In genomic region chr9:18720691-18721090, GRCh38 we compare ENCODE assay signal across 32 cellular contexts.
DNase-seq lines count a peak whose midpoint lies in the region; ATAC-seq, FAIRE-seq and TF ChIP-seq lines count a peak whose summit lies in the region.
"Had no signal": no experiment of that assay in that cellular context is flagged by ENCODE, and none has a peak within 500 bp of the region (broad histone marks: within the 10 kb centered on the region; RNA-seq: fewer than 3 reads in every experiment).

No MANE protein-coding gene starts in this region.

- H3K36me3 ChIP-seq in PC-3 (ENCODE audit: low read depth, low read length) = no peaks in the 10 kb centered on the region
- H3K36me3 ChIP-seq: left ventricle myocardium inferior, SJCRH30, uterus had no signal

- no peaks in the 10 kb centered on the region for H3F3A ChIP-seq in PC-3 (ENCODE audit: low read length, unreplicated experiment)

- H3K9me3 Mint-ChIP-seq in activated CD8-positive, alpha-beta memory T cell treated with anti-CD3 and anti-CD28 coated beads, Interleukin-2, amount 10 ng/mL, durations not matched to agents 7 days and 5 days (ENCODE audit: low read depth) = no peaks in the 10 kb centered on the region
- H3K9me3 Mint-ChIP-seq: activated naive CD4-positive, alpha-beta T cell treated with anti-CD3 and anti-CD28 coated beads, Interleukin-2, amount 50 U/mL, for 24 hours; HFFc6; mesothelial cell of epicardium; stimulated activated memory B cell treated with anti-CD40 and anti-IgM and Interleukin-4, amounts not matched to agents 10 μg/mL and 1 μg/mL and 100 μg/mL, for 72 hours; T-helper 1 cell treated with Interleukin-12 subunit alpha and Interleukin-12 subunit beta and Interleukin-4 antibody, amounts not matched to agents 30 μg/mL and 1 μg/mL, for 36 hours had no signal

- BruUV-seq in PC-3 (replicated peaks; lab: Mats Ljungman, UMichigan) = no TSS peak

- H3K27me3 Mint-ChIP-seq in activated CD8-positive, alpha-beta memory T cell treated with anti-CD3 and anti-CD28 coated beads, Interleukin-2, amount 10 ng/mL, durations not matched to agents 7 days and 5 days = no peaks in the 10 kb centered on the region
- H3K27me3 Mint-ChIP-seq: activated naive CD4-positive, alpha-beta T cell treated with anti-CD3 and anti-CD28 coated beads, Interleukin-2, amount 50 U/mL, for 24 hours; stimulated activated memory B cell treated with anti-CD40 and anti-IgM and Interleukin-4, amounts not matched to agents 10 μg/mL and 1 μg/mL and 100 μg/mL, for 72 hours had no signal

- DNase-seq in EL (peak; percentile 19), PC-3 (peak; percentile 19), fibroblast of mammary gland (ENCODE audit: low read depth) (peak; percentile 62), renal cortical epithelial cell (ENCODE audit: low read depth) (peak; percentile 70), H4 (ENCODE audit: low spot score) (no peak), GM12892 (ENCODE audit: insufficient read length) (no peak), NCI-H2081 (lab: John Stamatoyannopoulos, UW) (no peak)
- DNase-seq in activated CD8-positive, alpha-beta memory T cell treated with anti-CD3 and anti-CD28 coated beads, Interleukin-2, amount 10 ng/mL, durations not matched to agents 7 days and 5 days = no peak
- DNase-seq: ACHN; activated CD4-positive, alpha-beta T cell treated with anti-CD3 and anti-CD28 coated beads, Interleukin-2, amount 50 U/mL, for 1 hour; brain microvascular endothelial cell; HFFc6; left ventricle myocardium inferior; MV-4-11; naive thymus-derived CD8-positive, alpha-beta T cell; NCI-H2171 treated with DMSO at 0.1 percent for 48 hours; NCI-H524 treated with DMSO at 0.1 percent for 48 hours; stimulated activated CD4-positive, alpha-beta T cell treated with anti-CD3 and anti-CD28 coated beads, Interleukin-4, amount 100 ng/mL, for 1 hour; uterus had no signal

- H2AFZ ChIP-seq in PC-3 (ENCODE audit: low read length) = no peak overlapping the region
- H2AFZ ChIP-seq: hepatocyte had no signal

- H4K20me1 ChIP-seq in PC-3 (ENCODE audit: low read length) = no peaks in the 10 kb centered on the region

- no peak overlapping the region for H3K27ac ChIP-seq in PC-3 (ENCODE audit: low read length)
- H3K27ac ChIP-seq: brain microvascular endothelial cell, epithelial cell of prostate, hepatocyte, left ventricle myocardium inferior, VCaP had no signal

- no peaks in the 10 kb centered on the region for H3K9me3 ChIP-seq in PC-3 (ENCODE audit: low read length)
- H3K9me3 ChIP-seq: left ventricle myocardium inferior, SJCRH30, uterus had no signal

- no peak overlapping the region for H3K9ac ChIP-seq in PC-3 (ENCODE audit: low read length)

- no peaks in the 10 kb centered on the region for H3K9me2 ChIP-seq in PC-3 (replicated peaks; ENCODE audit: low read length)

- H3K79me2 ChIP-seq in PC-3 (ENCODE audit: low read length) = no peaks in the 10 kb centered on the region
- H3K79me2 ChIP-seq: hepatocyte had no signal

- H3K27ac Mint-ChIP-seq in activated CD8-positive, alpha-beta memory T cell treated with anti-CD3 and anti-CD28 coated beads, Interleukin-2, amount 10 ng/mL, durations not matched to agents 7 days and 5 days = no peak overlapping the region
- H3K27ac Mint-ChIP-seq: activated naive CD4-positive, alpha-beta T cell treated with anti-CD3 and anti-CD28 coated beads, Interleukin-2, amount 50 U/mL, for 24 hours; CD14-positive monocyte; HFFc6; mesothelial cell of epicardium; naive thymus-derived CD8-positive, alpha-beta T cell; stimulated activated memory B cell treated with anti-CD40 and anti-IgM and Interleukin-4, amounts not matched to agents 10 μg/mL and 1 μg/mL and 100 μg/mL, for 72 hours; T-helper 1 cell treated with Interleukin-12 subunit alpha and Interleukin-12 subunit beta and Interleukin-4 antibody, amounts not matched to agents 30 μg/mL and 1 μg/mL, for 36 hours had no signal

- TF ChIP-seq POLR2A in GM12892 (IDR thresholded peaks at IDR 0.05; ENCODE audit: low read depth, low read length) = no peak

- H3K4me3 ChIP-seq in PC-3 (ENCODE audit: low read length) (no peak overlapping the region), fibroblast of mammary gland (ENCODE audit: control insufficient read depth, low read depth, low read length) (no peak overlapping the region)
- H3K4me3 ChIP-seq: hepatocyte, K562, left ventricle myocardium inferior, SJCRH30, uterus had no signal

- H3K4me1 Mint-ChIP-seq in activated CD8-positive, alpha-beta memory T cell treated with anti-CD3 and anti-CD28 coated beads, Interleukin-2, amount 10 ng/mL, durations not matched to agents 7 days and 5 days = no peaks in the 10 kb centered on the region
- H3K4me1 Mint-ChIP-seq: activated naive CD4-positive, alpha-beta T cell treated with anti-CD3 and anti-CD28 coated beads, Interleukin-2, amount 50 U/mL, for 24 hours; CD14-positive monocyte; mesothelial cell of epicardium; naive thymus-derived CD8-positive, alpha-beta T cell; stimulated activated memory B cell treated with anti-CD40 and anti-IgM and Interleukin-4, amounts not matched to agents 10 μg/mL and 1 μg/mL and 100 μg/mL, for 72 hours had no signal

- H3K4me2 ChIP-seq in PC-3 (ENCODE audit: low read length) = no peak overlapping the region
- H3K4me2 ChIP-seq: hepatocyte had no signal

- TF ChIP-seq CTCF in PC-3 (conservative IDR thresholded peaks at IDR 0.05; ENCODE audit: low read depth, low read length) = no peak
- TF ChIP-seq CTCF in fibroblast of mammary gland (conservative IDR thresholded peaks at IDR 0.05; ENCODE audit: control insufficient read depth, insufficient read depth, low read depth, low read length) = no peak

- POLR2A ChIA-PET in PC-3 (lab: Charles Lee; ENCODE audit: unreplicated experiment) = interaction anchor here (0.5 kb wide), 1 partner anchor 80 kb away, joined by 13 read pairs; no protein-coding TSS in a partner anchor

- no peaks in the 10 kb centered on the region for H3K27me3 ChIP-seq in PC-3 (ENCODE audit: low read length)
- H3K27me3 ChIP-seq: brain microvascular endothelial cell, hepatocyte, SJCRH30, uterus had no signal

- no peaks in the 10 kb centered on the region for H3K4me1 ChIP-seq in PC-3 (ENCODE audit: insufficient read depth, low read length)
- H3K4me1 ChIP-seq: left ventricle myocardium inferior, SJCRH30 had no signal

- FAIRE-seq in GM12892 (lab: Jason Lieb, UNC) = no peak
- FAIRE-seq: D721Med, frontal cortex, K562, RCC 7860 had no signal

- ATAC-seq in PC-3 = peak; percentile 60; the same call in 1 of the 2 replicates
- no peak for ATAC-seq in activated CD8-positive, alpha-beta memory T cell treated with anti-CD3 and anti-CD28 coated beads, Interleukin-2, amount 10 ng/mL, durations not matched to agents 7 days and 5 days
- ATAC-seq: K562; naive thymus-derived CD8-positive, alpha-beta T cell had no signal

- intact Hi-C loops in PC-3 (cut with micrococcal nuclease) = no loop called here

- H3K4me3 Mint-ChIP-seq in activated CD8-positive, alpha-beta memory T cell treated with anti-CD3 and anti-CD28 coated beads, Interleukin-2, amount 10 ng/mL, durations not matched to agents 7 days and 5 days = no peak overlapping the region
- H3K4me3 Mint-ChIP-seq: activated naive CD4-positive, alpha-beta T cell treated with anti-CD3 and anti-CD28 coated beads, Interleukin-2, amount 50 U/mL, for 24 hours; CD14-positive monocyte; HFFc6; mesothelial cell of epicardium; naive thymus-derived CD8-positive, alpha-beta T cell; stimulated activated memory B cell treated with anti-CD40 and anti-IgM and Interleukin-4, amounts not matched to agents 10 μg/mL and 1 μg/mL and 100 μg/mL, for 72 hours; T-helper 1 cell treated with Interleukin-12 subunit alpha and Interleukin-12 subunit beta and Interleukin-4 antibody, amounts not matched to agents 30 μg/mL and 1 μg/mL, for 36 hours had no signal

- CTCF ChIA-PET in PC-3 (lab: Charles Lee) = no interaction called here
- CTCF ChIA-PET in activated CD8-positive, alpha-beta memory T cell treated with anti-CD3 and anti-CD28 coated beads, Interleukin-2, amount 10 ng/mL, durations not matched to agents 7 days and 5 days (lab: Charles Lee) = no interaction called here

- no peaks in the 10 kb centered on the region for H3K36me3 Mint-ChIP-seq in activated CD8-positive, alpha-beta memory T cell treated with anti-CD3 and anti-CD28 coated beads, Interleukin-2, amount 10 ng/mL, durations not matched to agents 7 days and 5 days
- H3K36me3 Mint-ChIP-seq: activated naive CD4-positive, alpha-beta T cell treated with anti-CD3 and anti-CD28 coated beads, Interleukin-2, amount 50 U/mL, for 24 hours; CD14-positive monocyte; naive thymus-derived CD8-positive, alpha-beta T cell; stimulated activated memory B cell treated with anti-CD40 and anti-IgM and Interleukin-4, amounts not matched to agents 10 μg/mL and 1 μg/mL and 100 μg/mL, for 72 hours had no signal

Comparison
In these comparisons a context has a peak if more than half of its experiments do, and no peak if none do; other contexts are left out.
1. DNase-seq: peak in EL (single experiment), PC-3 (single experiment), fibroblast of mammary gland (single experiment) and renal cortical epithelial cell (single experiment); none in H4 (single experiment), activated CD8-positive, alpha-beta memory T cell treated with anti-CD3 and anti-CD28 coated beads, Interleukin-2, amount 10 ng/mL, durations not matched to agents 7 days and 5 days (single experiment), GM12892 (single experiment) and NCI-H2081 (0 of 2).